16 cellular contexts compared by ENCODE assay signal in the genomic region with DNA sequence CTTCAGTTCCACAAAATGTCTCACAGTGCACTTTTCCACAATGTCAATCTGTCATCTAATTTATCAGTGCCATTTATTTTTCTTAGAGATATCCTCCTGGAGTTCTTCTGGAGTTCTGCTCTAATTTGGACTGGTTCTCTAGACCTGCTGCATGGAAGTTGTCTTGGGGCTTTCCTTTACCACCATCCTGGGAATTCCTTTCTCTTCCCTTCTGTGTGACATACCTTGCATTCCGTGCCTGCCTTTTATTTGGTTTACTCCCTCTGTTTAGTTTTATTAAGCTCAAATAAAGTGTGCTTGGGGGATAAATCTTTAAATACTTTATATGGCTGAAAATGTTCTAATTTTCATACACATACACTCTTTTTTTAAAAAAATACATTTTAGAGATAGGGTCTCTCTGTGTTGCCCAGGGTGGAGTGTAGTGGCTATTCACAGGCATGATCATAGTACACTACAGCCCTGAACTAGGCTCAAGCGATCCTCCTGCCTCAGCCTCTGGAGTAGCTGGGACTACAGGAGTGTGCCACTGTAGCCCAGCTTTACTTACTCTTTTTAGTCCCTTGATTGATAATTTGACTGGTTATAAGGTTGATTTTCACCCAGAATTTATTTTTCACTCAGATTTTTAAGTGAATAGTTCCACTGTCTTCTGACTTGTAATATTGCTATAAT. TPM values are rescaled to one million over a fixed set of nuclear protein-coding genes. Genes with fewer than 3 reads are reported as not detected.
A peak's percentile ranks its signal among the peaks of the same experiment; 100 is the strongest.
DNase-seq lines count a peak whose midpoint lies in the region; ATAC-seq and TF ChIP-seq lines count a peak whose summit lies in the region.
"Had no signal": no experiment of that assay in that cellular context is flagged by ENCODE, and none has a peak within 500 bp of the region (broad histone marks: within the 10 kb centered on the region; RNA-seq: fewer than 3 reads in every experiment).

No MANE protein-coding gene starts in this region.

- ATAC-seq in HG03520 (IDR thresholded peaks at IDR 0.05; ENCODE audit: unreplicated experiment), result no peak

- H3K27ac ChIP-seq in mammary epithelial cell (ENCODE audit: insufficient read depth, low read depth, low read length) (no peak overlapping the region), SU-DHL-6 (ENCODE audit: low read depth, low read length) (peak overlapping the region; percentile 16; the same call in 1 of the 2 replicates), testis (peak overlapping the region; percentile 5 to 47)
- H3K27ac ChIP-seq: GM23248, RWPE1 had no signal

- TF ChIP-seq CTCF in MCF 10A (IDR thresholded peaks at IDR 0.05; ENCODE audit: unreplicated experiment), result no peak
- no peak for TF ChIP-seq CTCF in mammary epithelial cell (conservative IDR thresholded peaks at IDR 0.05 in 1 of 2, IDR thresholded peaks at IDR 0.05 in 1 of 2; ENCODE audit: extremely low read depth in 1 of 2, insufficient read depth in 1 of 2, low read depth in 1 of 2, low read length in 2 of 2)
- no peak for TF ChIP-seq CTCF in SU-DHL-6 (IDR thresholded peaks at IDR 0.05; ENCODE audit: insufficient read depth, low read length, poor library complexity, severe bottlenecking)
- no peak for TF ChIP-seq CTCF in testis (IDR thresholded peaks at IDR 0.05)

- H3K9me3 ChIP-seq in mammary epithelial cell (replicated peaks; ENCODE audit: insufficient read depth, low read length), result no peaks in the 10 kb centered on the region
- H3K9me3 ChIP-seq in SU-DHL-6 (ENCODE audit: insufficient read depth, low read length), result no peaks in the 10 kb centered on the region
- no peaks in the 10 kb centered on the region for H3K9me3 ChIP-seq in testis

- H3K9ac ChIP-seq in mammary epithelial cell (ENCODE audit: insufficient read depth, low read length), result no peak overlapping the region
- H3K9ac ChIP-seq in SU-DHL-6 (ENCODE audit: low read length), result no peak overlapping the region
- H3K9ac ChIP-seq: GM23248 had no signal

- WGBS in mammary epithelial cell (ENCODE audit: low coverage, missing lambda C conversion rate), result 75% methylated on average over 2 of the region's 2 CpGs
- WGBS in testis, 2 donors, result 62 to 88% methylated on average over 2 of the region's 2 CpGs

- H3F3A ChIP-seq in SU-DHL-6 (ENCODE audit: insufficient read depth), result peaks cover 22% of the 10 kb centered on the region; the same call in 1 of the 2 replicates

- intact Hi-C loops in MCF 10A (cut with micrococcal nuclease) (no loop called here), mammary epithelial cell (cut with micrococcal nuclease) (no loop called here), testis (cut with DNase I; ENCODE audit: low total_unique reads) (no loop called here)

- TF ChIP-seq POLR2A in testis (IDR thresholded peaks at IDR 0.05), result no peak

- no peaks in the 10 kb centered on the region for H3K9me3 Mint-ChIP-seq in MCF 10A (ENCODE audit: unreplicated experiment)
- H3K9me3 Mint-ChIP-seq in immature natural killer cell, result no peaks in the 10 kb centered on the region
- H3K9me3 Mint-ChIP-seq: activated naive CD8-positive, alpha-beta T cell treated with anti-CD3 and anti-CD28 coated beads, Interleukin-2, amount 10 ng/mL, durations not matched to agents 7 days and 5 days; T-helper 1 cell treated with Interleukin-12 subunit alpha and Interleukin-12 subunit beta and Interleukin-4 antibody, amounts not matched to agents 30 μg/mL and 1 μg/mL, for 36 hours had no signal

- peaks cover 97% of the 10 kb centered on the region for H3K79me2 ChIP-seq in mammary epithelial cell (ENCODE audit: insufficient read depth, low read length)
- peaks cover 99% of the 10 kb centered on the region for H3K79me2 ChIP-seq in SU-DHL-6 (ENCODE audit: insufficient read depth, low read length)

- H3K4me3 Mint-ChIP-seq in MCF 10A (ENCODE audit: unreplicated experiment) (no peak overlapping the region), immature natural killer cell (no peak overlapping the region)
- H3K4me3 Mint-ChIP-seq: activated naive CD8-positive, alpha-beta T cell treated with anti-CD3 and anti-CD28 coated beads, Interleukin-2, amount 10 ng/mL, durations not matched to agents 7 days and 5 days; T-helper 1 cell treated with Interleukin-12 subunit alpha and Interleukin-12 subunit beta and Interleukin-4 antibody, amounts not matched to agents 30 μg/mL and 1 μg/mL, for 36 hours had no signal

- no peak overlapping the region for H3K4me2 ChIP-seq in mammary epithelial cell (ENCODE audit: insufficient read depth, low read depth, low read length)
- H3K4me2 ChIP-seq in SU-DHL-6 (ENCODE audit: low read depth, low read length, poor library complexity, severe bottlenecking), result peak overlapping the region; percentile 15

- H3K36me3 ChIP-seq in mammary epithelial cell (ENCODE audit: insufficient read depth, low read length) (no peaks in the 10 kb centered on the region), SU-DHL-6 (ENCODE audit: low read length) (peaks cover 30% of the 10 kb centered on the region), testis (ENCODE audit: low read depth, missing control alignments) (no peaks in the 10 kb centered on the region)

- CTCF ChIA-PET in MCF 10A (lab: Yijun Ruan, JAX) (interaction anchor here (0.6 to 0.7 kb wide), 2 partner anchors 137 to 781 kb away, joined by 3 read pairs; no protein-coding TSS in a partner anchor), mammary epithelial cell (lab: Charles Lee; ENCODE audit: low non-redundant PET) (no interaction called here)

- peaks cover 2% of the 10 kb centered on the region for H4K20me1 ChIP-seq in mammary epithelial cell (ENCODE audit: insufficient read depth, low read length)
- H4K20me1 ChIP-seq in SU-DHL-6 (ENCODE audit: low read depth, low read length), result peaks cover 74% of the 10 kb centered on the region

- H3K9me2 ChIP-seq in SU-DHL-6 (replicated peaks; ENCODE audit: insufficient read depth, low read length), result no peaks in the 10 kb centered on the region

- H3K4me1 ChIP-seq in mammary epithelial cell (ENCODE audit: insufficient read depth, low read length) (no peaks in the 10 kb centered on the region), testis (peaks cover 16% of the 10 kb centered on the region)

- H3K4me3 ChIP-seq in mammary epithelial cell (replicated peaks in 1 of 3; ENCODE audit: insufficient read depth in 1 of 3, low read depth in 2 of 3, low read length in 3 of 3) (no peak overlapping the region), SU-DHL-6 (ENCODE audit: insufficient read depth, low read length, poor library complexity, severe bottlenecking) (no peak overlapping the region), testis (no peak overlapping the region)
- H3K4me3 ChIP-seq: GM23248 had no signal

- H3K27me3 Mint-ChIP-seq in MCF 10A (ENCODE audit: insufficient read depth, unreplicated experiment), result no peaks in the 10 kb centered on the region
- H3K27me3 Mint-ChIP-seq in immature natural killer cell (ENCODE audit: low read depth in 3 of 3), result no peaks in the 10 kb centered on the region
- H3K27me3 Mint-ChIP-seq: activated naive CD8-positive, alpha-beta T cell treated with anti-CD3 and anti-CD28 coated beads, Interleukin-2, amount 10 ng/mL, durations not matched to agents 7 days and 5 days had no signal

- DNase-seq in MCF 10A (ENCODE audit: unreplicated experiment) (no peak), mammary epithelial cell (no peak), immature natural killer cell (no peak), testis (peak; percentile 20), NCI-H1694 (lab: John Stamatoyannopoulos, UW) (no peak), 8988T (no peak)
- DNase-seq: activated CD4-positive, alpha-beta T cell treated with anti-CD3 and anti-CD28 coated beads for 1 hour; activated naive CD8-positive, alpha-beta T cell treated with anti-CD3 and anti-CD28 coated beads, Interleukin-2, amount 10 ng/mL, durations not matched to agents 7 days and 5 days; caudate nucleus; GM23248; NCI-H1048; NCI-H82 had no signal

- H3K27me3 ChIP-seq in mammary epithelial cell (ENCODE audit: insufficient read depth, low read length) (no peaks in the 10 kb centered on the region), SU-DHL-6 (ENCODE audit: low read length) (no peaks in the 10 kb centered on the region), testis (no peaks in the 10 kb centered on the region)

- in situ Hi-C loops in mammary epithelial cell (cut with MboI; ENCODE audit: low sequenced_read_pairs in 2 of 2), result no loop called here

- H2AFZ ChIP-seq in mammary epithelial cell (ENCODE audit: low read depth, low read length) (no peak overlapping the region), SU-DHL-6 (ENCODE audit: low read depth, low read length, severe bottlenecking) (no peak overlapping the region)
- H2AFZ ChIP-seq: GM23248 had no signal

- POLR2A ChIA-PET in MCF 10A (lab: Yijun Ruan, JAX), result interaction anchor here (0.6 to 1.8 kb wide), 7 partner anchors 12 to 64 kb away, joined by 3 to 10 read pairs (median 4); partner anchors contain the start of gene MTF2

- H3K36me3 Mint-ChIP-seq in MCF 10A (ENCODE audit: insufficient read depth, unreplicated experiment), result peaks cover 18% of the 10 kb centered on the region
- H3K36me3 Mint-ChIP-seq in immature natural killer cell, result peaks cover 0 to 5% (median 4%) of the 10 kb centered on the region in 3 donors

- peaks cover 23% of the 10 kb centered on the region for H3K4me1 Mint-ChIP-seq in MCF 10A (ENCODE audit: insufficient read depth, unreplicated experiment)
- H3K4me1 Mint-ChIP-seq in immature natural killer cell, result peaks cover 50 to 84% of the 10 kb centered on the region in 2 donors

- peak overlapping the region; percentile 78 for H3K27ac Mint-ChIP-seq in MCF 10A (ENCODE audit: low read depth, unreplicated experiment)
- peak overlapping the region; percentile 21 to 75 (median 42) for H3K27ac Mint-ChIP-seq in immature natural killer cell
- H3K27ac Mint-ChIP-seq: activated naive CD8-positive, alpha-beta T cell treated with anti-CD3 and anti-CD28 coated beads, Interleukin-2, amount 10 ng/mL, durations not matched to agents 7 days and 5 days; T-helper 1 cell treated with Interleukin-12 subunit alpha and Interleukin-12 subunit beta and Interleukin-4 antibody, amounts not matched to agents 30 μg/mL and 1 μg/mL, for 36 hours had no signal

- BruUV-seq in MCF 10A (replicated peaks; lab: Mats Ljungman, UMichigan) (no TSS peak), mammary epithelial cell (replicated peaks; lab: Mats Ljungman, UMichigan) (no TSS peak)

- dilution Hi-C loops in mammary epithelial cell (cut with HindIII; ENCODE audit: low sequenced_read_pairs), result no loop called here

RNA-seq across cellular contexts. Expression of gene MTF2, which starts 14.4 kb away (rescaled TPM):
- total RNA-seq in MCF 10A (2022) (17.0 and 20.0 TPM in 2 replicates), mammary epithelial cell (10 to 100 TPM; 23.5 to 27.5 TPM), testis (10 to 100 TPM; 57.4 to 68.3 TPM)
- polyA plus RNA-seq in mammary epithelial cell (20.0 TPM), immature natural killer cell (100 to 1,000 TPM in 1 of 3 donors, 10 to 100 TPM in 2; 50.1 to 101 (median 74.9) TPM), testis (ENCODE audit: insufficient read depth, low read depth, low replicate concordance) (32.2 TPM)
- polyA minus RNA-seq in mammary epithelial cell, result 63.7 TPM
